ENCODE assay signal across 18 cellular contexts in the genomic region with DNA sequence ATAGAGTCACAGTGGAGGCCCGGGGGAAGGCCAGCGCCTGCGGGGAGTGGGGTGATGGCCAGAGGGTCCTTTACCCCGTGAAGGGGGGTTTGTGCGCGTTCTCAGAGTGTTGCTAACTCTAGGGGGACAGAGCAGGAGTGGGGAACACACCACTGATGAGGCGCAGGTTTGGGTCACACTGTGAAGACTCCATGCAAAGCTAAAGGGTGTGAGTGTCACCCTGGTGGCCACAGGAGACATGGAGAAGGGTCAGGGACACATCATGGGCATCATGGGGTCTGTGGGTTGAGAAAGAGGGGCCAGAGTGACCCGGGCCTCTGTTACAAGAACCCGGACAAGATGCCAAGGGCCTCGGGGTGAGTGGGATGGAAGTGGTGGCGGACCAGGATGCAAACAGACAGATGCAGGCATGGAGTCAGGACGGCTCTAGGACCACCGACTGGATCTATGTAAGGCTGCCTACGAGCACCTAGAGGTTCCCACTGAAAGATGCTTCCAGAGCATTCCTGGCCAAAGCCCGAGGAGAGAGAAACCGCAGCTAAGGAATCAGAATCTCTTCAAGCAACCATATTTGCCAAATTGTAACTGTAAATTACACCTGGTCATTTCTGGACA.
"Had no signal": no experiment of that assay in that cellular context is flagged by ENCODE, and none has a peak within 500 bp of the region (broad histone marks: within the 10 kb centered on the region; RNA-seq: fewer than 3 reads in every experiment).

No MANE protein-coding gene starts in this region.

- H3K9me3 ChIP-seq: colonic mucosa, esophagus squamous epithelium, gastrocnemius medialis, upper lobe of right lung had no signal

- ATAC-seq: activated CD4-positive, alpha-beta T cell treated with anti-CD3 and anti-CD28 coated beads for 36 hours; activated T-helper 17 cell treated with anti-CD3 and anti-CD28 coated beads, Interleukin-2, amount 50 U/mL, for 72 hours; gastrocnemius medialis; upper lobe of right lung; WTC11 had no signal

- H3K4me1 ChIP-seq: colonic mucosa, esophagus squamous epithelium, gastrocnemius medialis, upper lobe of right lung had no signal

- H3K4me3 ChIP-seq: colonic mucosa, esophagus squamous epithelium, gastrocnemius medialis, lung, upper lobe of right lung had no signal

- H3K27me3 ChIP-seq: colonic mucosa, gastrocnemius medialis, upper lobe of right lung had no signal

- H3K27ac ChIP-seq: colonic mucosa, esophagus squamous epithelium, gastrocnemius medialis, upper lobe of right lung had no signal

- H3K36me3 ChIP-seq: colonic mucosa had no signal

- DNase-seq: activated CD4-positive, alpha-beta T cell treated with anti-CD3 and anti-CD28 coated beads for 36 hours; activated CD4-positive, alpha-beta T cell treated with anti-CD3 and anti-CD28 coated beads, Interleukin-2, amount 50 U/mL, for 4 hours; activated CD8-positive, alpha-beta memory T cell treated with anti-CD3 and anti-CD28 coated beads for 24 hours; activated CD8-positive, alpha-beta memory T cell treated with anti-CD3 and anti-CD28 coated beads, Interleukin-2, amount 50 U/mL, for 4 hours; activated naive CD4-positive, alpha-beta T cell treated with Interleukin-2 at 50 U/mL for 16 hours; activated naive CD8-positive, alpha-beta T cell treated with anti-CD3 and anti-CD28 coated beads for 36 hours; activated T-cell treated with anti-CD3 and anti-CD28 coated beads, Interleukin-2, amount 50 U/mL, for 24 hours; colonic mucosa; esophagus squamous epithelium; gastrocnemius medialis; hippocampal formation; stimulated activated CD4-positive, alpha-beta T cell treated with anti-CD3 and anti-CD28 coated beads, Interleukin-4, amount 100 ng/mL, for 24 hours; stimulated activated naive CD4-positive, alpha-beta T cell treated with Interleukin-2 at 50 U/mL for 16 hours; T-helper 1 cell; upper lobe of right lung had no signal
